ENCODE assay signal across 8 cellular contexts in the genomic region with DNA sequence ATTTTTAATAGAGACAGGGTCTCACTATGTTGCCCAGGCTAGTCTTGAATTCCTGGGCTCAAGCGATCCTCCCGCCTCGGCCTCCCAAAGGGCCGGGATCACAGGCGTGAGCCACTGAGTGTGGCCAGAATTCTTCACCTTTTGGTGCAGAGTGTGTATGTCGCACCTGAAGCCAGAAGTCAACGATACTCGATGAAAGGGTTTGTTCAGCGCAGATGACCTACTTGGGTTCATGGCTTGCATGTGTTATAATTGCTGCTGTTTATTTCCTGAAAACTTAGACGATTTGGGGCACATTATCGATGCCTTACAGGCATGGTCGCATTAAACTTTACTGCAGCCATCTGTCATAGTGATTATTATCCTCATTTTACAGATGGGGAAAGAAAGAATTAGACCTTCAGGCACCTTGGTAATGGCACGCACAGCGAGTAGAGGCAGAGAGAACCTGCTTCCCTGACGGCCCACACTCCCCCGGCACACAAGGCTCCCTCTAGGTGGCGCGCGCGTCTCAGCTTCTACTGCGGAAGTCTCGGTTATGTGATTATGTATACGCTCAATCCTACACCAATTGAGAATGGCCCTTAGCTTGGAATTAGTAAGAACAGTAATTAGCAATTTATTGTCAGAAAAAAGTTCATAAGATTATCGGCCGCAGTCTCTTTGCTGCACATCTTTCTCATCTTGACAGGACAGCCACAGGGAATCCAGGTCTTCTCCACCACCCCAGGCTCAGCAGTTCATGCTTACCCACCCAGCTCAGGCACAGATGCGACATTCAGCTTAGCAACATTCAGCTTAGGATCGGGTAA.
A peak's percentile ranks its signal among the peaks of the same experiment; 100 is the strongest.
DNase-seq lines count a peak whose midpoint lies in the region; ATAC-seq and TF ChIP-seq lines count a peak whose summit lies in the region.

No MANE protein-coding gene starts in this region.

- H3K9me3 Mint-ChIP-seq in Caco-2 (ENCODE audit: unreplicated experiment), result no peaks in the 10 kb centered on the region
- H3K9me3 Mint-ChIP-seq in IgD-negative memory B cell, result no peaks in the 10 kb centered on the region
- no peaks in the 10 kb centered on the region for H3K9me3 Mint-ChIP-seq in endothelial cell (ENCODE audit: unreplicated experiment)

- CTCF ChIA-PET in Caco-2 (lab: Charles Lee), result interaction anchor here (0.5 to 2.8 kb wide), 15 partner anchors 16 to 462 kb away, joined by 3 to 32 read pairs (median 3); a partner anchor contains a TSS

- H3K9ac ChIP-seq in OCI-LY1 (ENCODE audit: low read length), result no peak overlapping the region
- H3K9ac ChIP-seq in muscle layer of colon (ENCODE audit: low read length), result no peak overlapping the region

- H3K27ac Mint-ChIP-seq in Caco-2 (ENCODE audit: unreplicated experiment) (no peak overlapping the region), IgD-negative memory B cell (peak overlapping the region in 2 of 3 donors; percentile 9 to 17), endothelial cell (ENCODE audit: unreplicated experiment) (no peak overlapping the region)

- TF ChIP-seq CTCF in Caco-2 (IDR thresholded peaks at IDR 0.05; ENCODE audit: insufficient read depth in 1 of 2, low read depth in 1 of 2, low read length in 1 of 2, severe bottlenecking in 1 of 2, unreplicated experiment in 1 of 2), result peak; percentile 78 to 95
- TF ChIP-seq CTCF in OCI-LY1 (IDR thresholded peaks at IDR 0.05; ENCODE audit: low read length), result peak; percentile 98
- peak; percentile 17 for TF ChIP-seq CTCF in endothelial cell (IDR thresholded peaks at IDR 0.05; ENCODE audit: unreplicated experiment)

- no peaks in the 10 kb centered on the region for H3K36me3 Mint-ChIP-seq in Caco-2 (ENCODE audit: insufficient read depth, unreplicated experiment)
- peaks cover 4% of the 10 kb centered on the region for H3K36me3 Mint-ChIP-seq in IgD-negative memory B cell
- H3K36me3 Mint-ChIP-seq in endothelial cell (ENCODE audit: low read depth, unreplicated experiment), result no peaks in the 10 kb centered on the region

- H3K27me3 Mint-ChIP-seq in Caco-2 (ENCODE audit: insufficient read depth, unreplicated experiment) (no peaks in the 10 kb centered on the region), IgD-negative memory B cell (no peaks in the 10 kb centered on the region), endothelial cell (ENCODE audit: unreplicated experiment) (peaks cover 5% of the 10 kb centered on the region)

- POLR2A ChIA-PET in Caco-2 (lab: Charles Lee), result interaction anchor here (1.3 kb wide), 1 partner anchor 421 kb away, joined by 8 read pairs; a partner anchor contains a TSS

- DNase-seq in Caco-2 (peak; percentile 89 to 90), endothelial cell (ENCODE audit: low spot score) (peak; percentile 88)
- peak; percentile 66 for DNase-seq in activated CD8-positive, alpha-beta memory T cell treated with anti-CD3 and anti-CD28 coated beads, Interleukin-2, amount 50 U/mL, for 24 hours (ENCODE audit: extremely low read depth)
- peak; percentile 77 for DNase-seq in stimulated activated CD8-positive, alpha-beta memory T cell treated with anti-CD3 and anti-CD28 coated beads, Interleukin-4, amount 100 ng/mL, for 24 hours (ENCODE audit: low read depth)

- peak overlapping the region; percentile 52 for H3K4me2 ChIP-seq in OCI-LY1 (ENCODE audit: low read length)

- no peak overlapping the region for H3K27ac ChIP-seq in OCI-LY1 (ENCODE audit: low read depth, low read length, poor library complexity, severe bottlenecking)
- H3K27ac ChIP-seq in muscle layer of colon (ENCODE audit: low read depth, low read length), result no peak overlapping the region

- H2AFZ ChIP-seq in OCI-LY1 (ENCODE audit: low read length), result no peak overlapping the region

- H3K27me3 ChIP-seq in Caco-2 (replicated peaks; ENCODE audit: control insufficient read depth, insufficient read depth, low read length) (no peaks in the 10 kb centered on the region; the same call in 1 of the 2 replicates), OCI-LY1 (ENCODE audit: insufficient read depth, low read length) (no peaks in the 10 kb centered on the region), muscle layer of colon (ENCODE audit: control insufficient read depth in 1 of 2, insufficient read depth in 2 of 2, low read length in 2 of 2) (no peaks in the 10 kb centered on the region)

- no peaks in the 10 kb centered on the region for H3F3A ChIP-seq in OCI-LY1 (ENCODE audit: insufficient read depth, low read length)

- no peaks in the 10 kb centered on the region for H4K20me1 ChIP-seq in OCI-LY1 (ENCODE audit: insufficient read depth, low read length)

- ATAC-seq in GM21526 (IDR thresholded peaks at IDR 0.05; ENCODE audit: low FRiP score, unreplicated experiment), result peak; percentile 79

- no peaks in the 10 kb centered on the region for H3K36me3 ChIP-seq in Caco-2 (ENCODE audit: control insufficient read depth, insufficient read depth, low read length)
- no peaks in the 10 kb centered on the region for H3K36me3 ChIP-seq in OCI-LY1 (ENCODE audit: insufficient read depth, low read length)
- no peaks in the 10 kb centered on the region for H3K36me3 ChIP-seq in muscle layer of colon (ENCODE audit: insufficient read depth, low read length)

- H3K4me3 ChIP-seq in Caco-2 (ENCODE audit: low read depth, low read length) (peak overlapping the region; percentile 36), OCI-LY1 (ENCODE audit: low read depth, low read length, poor library complexity, severe bottlenecking) (peak overlapping the region; percentile 36), muscle layer of colon (ENCODE audit: low read depth in 1 of 2, low read length in 2 of 2) (peak overlapping the region; percentile 20 to 30)

- H3K4me1 ChIP-seq in Caco-2, result 0 out of 2 replicates have a peak, but pooled peaks cover 3% of the 10 kb centered on the region
- peaks cover 7% of the 10 kb centered on the region for H3K4me1 ChIP-seq in OCI-LY1 (ENCODE audit: insufficient read depth, low read length, severe bottlenecking)
- no peaks in the 10 kb centered on the region for H3K4me1 ChIP-seq in muscle layer of colon (ENCODE audit: insufficient read depth, low read length)

- no peaks in the 10 kb centered on the region for H3K9me3 ChIP-seq in Caco-2
- no peaks in the 10 kb centered on the region for H3K9me3 ChIP-seq in OCI-LY1 (ENCODE audit: low read length)
- no peaks in the 10 kb centered on the region for H3K9me3 ChIP-seq in muscle layer of colon (ENCODE audit: low read length)

- no peaks in the 10 kb centered on the region for H3K79me2 ChIP-seq in OCI-LY1 (ENCODE audit: insufficient read depth, low read length)

- H3K9me2 ChIP-seq in OCI-LY1 (ENCODE audit: low read depth, low read length), result no peaks in the 10 kb centered on the region

- no TSS peak for BruUV-seq in Caco-2 (replicated peaks; lab: Mats Ljungman, UMichigan)

- intact Hi-C loops in Caco-2 (cut with micrococcal nuclease; ENCODE audit: unreplicated experiment), result loop anchor here (1.0 to 5.0 kb wide), 8 partner anchors 15 to 548 kb away; a partner anchor contains a TSS

- H3K4me1 Mint-ChIP-seq in Caco-2 (ENCODE audit: low read depth, unreplicated experiment) (peaks cover 27% of the 10 kb centered on the region), IgD-negative memory B cell (peaks cover 6 to 11% (median 11%) of the 10 kb centered on the region in 3 donors), endothelial cell (ENCODE audit: unreplicated experiment) (peaks cover 9% of the 10 kb centered on the region)

- H3K4me3 Mint-ChIP-seq in Caco-2 (ENCODE audit: unreplicated experiment), result peak overlapping the region; percentile 64
- peak overlapping the region in 3 of 4 donors; percentile 17 to 84 (median 54) for H3K4me3 Mint-ChIP-seq in IgD-negative memory B cell
- no peak overlapping the region for H3K4me3 Mint-ChIP-seq in endothelial cell (ENCODE audit: unreplicated experiment)

Comparison
In these comparisons a context has a peak if more than half of its experiments do, and no peak if none do; other contexts are left out.
1. H3K27ac Mint-ChIP-seq: peak in IgD-negative memory B cell (2 of 3); none in Caco-2 (single experiment) and endothelial cell (single experiment).
2. CTCF ChIP-seq: peak in every context shown above with its lines; median percentile 98 in OCI-LY1; 86 in Caco-2; 17 in endothelial cell.
3. Peak in every context shown above with its lines, with median percentiles within 50 percentile points of each other: DNase-seq and H3K4me3 ChIP-seq.